Comparison of ENCODE assay signal across 8 cellular contexts in the genomic region with DNA sequence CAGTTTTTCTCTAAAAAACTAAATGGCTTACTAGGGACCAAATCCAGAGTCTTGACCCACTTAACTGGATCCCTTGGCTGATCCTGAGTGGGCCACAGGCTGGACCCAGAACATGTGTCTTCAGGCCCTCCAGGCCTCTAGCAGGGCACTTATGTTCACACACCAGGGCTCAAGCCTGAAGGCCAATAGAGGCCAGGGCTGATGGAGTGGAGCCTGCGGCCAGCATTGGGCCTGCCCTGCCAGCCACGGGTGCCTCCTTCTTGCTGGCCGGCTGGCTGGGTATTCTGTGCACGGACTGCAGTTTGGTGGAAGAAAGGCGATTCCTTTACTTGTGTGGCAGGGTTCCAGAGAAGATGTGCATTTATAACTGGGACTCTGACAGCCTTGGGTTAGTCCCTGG.
"Had no signal": no experiment of that assay in that cellular context is flagged by ENCODE, and none has a peak within 500 bp of the region (broad histone marks: within the 10 kb centered on the region; RNA-seq: fewer than 3 reads in every experiment).

No MANE protein-coding gene starts in this region.

- H3K9me3 ChIP-seq: HAP-1 had no signal

- H3K4me1 ChIP-seq: HAP-1 had no signal

- H3K27ac ChIP-seq: GM23248 had no signal

- H3K36me3 ChIP-seq: HAP-1 had no signal

- DNase-seq: GM23248, GOT3, H7, H9, HCEC 1CT, HFFc6 had no signal

- H3K4me3 ChIP-seq: GM23248, GM23338, HAP-1 had no signal
